ENCODE assay signal across 1 cellular context in genomic region chr19:3178973-3179738, GRCh38.
TF ChIP-seq lines count a peak whose summit lies in the region.

No MANE protein-coding gene starts in this region.

TF ChIP-seq in GM12878, 131 proteins besides CTCF, POLR2A, EP300 and RAD21 (continued from another document):
- 0 out of 2 replicates have a peak, but pooled peaks have one; percentile 42 for TF ChIP-seq POLR2AphosphoS5 (IDR thresholded peaks at IDR 0.05; ENCODE audit: low read length)
- TF ChIP-seq MYC (IDR thresholded peaks at IDR 0.05; ENCODE audit: insufficient read depth, insufficient read length, insufficient replicate concordance, low read length, severe bottlenecking): peak; percentile 57
- TF ChIP-seq MEF2A (IDR thresholded peaks at IDR 0.05; ENCODE audit: insufficient read depth, low read depth, low read length): no peak
- no peak for TF ChIP-seq ZZZ3 (IDR thresholded peaks at IDR 0.05; ENCODE audit: control insufficient read depth, insufficient read length, low read depth)
- TF ChIP-seq E4F1 (IDR thresholded peaks at IDR 0.05; ENCODE audit: borderline replicate concordance, partially characterized antibody): no peak
- no peak for TF ChIP-seq SPI1 (IDR thresholded peaks at IDR 0.05; ENCODE audit: borderline replicate concordance, insufficient read depth, low read depth, low read length)
- TF ChIP-seq SMAD5 (IDR thresholded peaks at IDR 0.05; ENCODE audit: low read depth): no peak
- no peak for TF ChIP-seq ZNF217 (IDR thresholded peaks at IDR 0.05)
- TF ChIP-seq CHD1 (IDR thresholded peaks at IDR 0.05; ENCODE audit: low read depth, low read length): no peak
